Comparison of ENCODE assay signal across 8 cellular contexts in the genomic region with DNA sequence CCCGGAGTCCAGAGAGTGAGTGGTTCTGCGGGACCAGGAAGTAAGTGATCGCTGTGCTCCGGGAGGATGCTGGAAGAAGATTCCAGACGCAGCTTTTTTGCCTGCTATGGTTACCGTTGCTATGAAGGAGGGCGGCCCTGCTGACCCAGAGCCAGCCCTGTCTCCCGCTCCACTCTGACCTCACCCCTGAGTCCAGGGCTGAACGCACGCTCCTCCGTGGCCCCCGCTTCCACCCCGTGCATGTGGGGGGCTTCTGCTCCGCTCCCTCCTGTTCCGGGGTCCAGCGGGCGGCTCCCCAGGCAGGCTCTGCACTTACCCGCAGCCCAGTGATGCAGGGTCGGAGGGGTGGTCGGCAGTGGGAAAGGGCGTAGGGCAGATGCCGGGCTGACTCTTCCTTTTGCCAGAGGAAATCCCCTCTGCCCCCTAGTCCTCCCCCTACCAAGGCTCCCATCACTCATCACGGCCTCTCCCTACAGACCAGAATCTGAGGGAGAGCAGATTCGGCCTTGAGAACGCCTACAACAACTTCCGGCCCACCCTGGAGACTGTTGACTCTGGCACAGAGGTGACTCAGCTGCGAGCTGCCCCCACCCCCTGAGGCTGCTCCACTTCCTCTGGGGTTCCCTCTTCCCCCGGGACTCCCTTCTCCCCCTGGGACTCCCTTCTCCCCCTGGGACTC. TPM values are rescaled to one million over a fixed set of nuclear protein-coding genes. Genes with fewer than 3 reads are reported as not detected.
DNase-seq lines count a peak whose midpoint lies in the region; ATAC-seq and TF ChIP-seq lines count a peak whose summit lies in the region.

No MANE protein-coding gene starts in this region.

- H3K27me3 Mint-ChIP-seq in activated T-helper 2 cell treated with anti-CD3 and anti-CD28 coated beads, Interferon-gamma antibody, Interleukin-2, Interleukin-4, amounts not matched to agents 10 μg/mL and 5 μg/mL and 100 μg/mL, durations not matched to agents 14 hours and 24 hours and 36 hours (ENCODE audit: low read depth): peaks cover 7% of the 10 kb centered on the region

- H3K4me3 Mint-ChIP-seq in activated T-helper 2 cell treated with anti-CD3 and anti-CD28 coated beads, Interferon-gamma antibody, Interleukin-2, Interleukin-4, amounts not matched to agents 10 μg/mL and 5 μg/mL and 100 μg/mL, durations not matched to agents 14 hours and 24 hours and 36 hours (ENCODE audit: low read depth): peak overlapping the region; percentile 86

- H3K4me3 ChIP-seq in Peyer's patch (peak overlapping the region; percentile 39 to 60 (median 54)), ovary (peak overlapping the region; percentile 49), thymus (ENCODE audit: low read length) (peak overlapping the region; percentile 65)

- H3K4me1 Mint-ChIP-seq in activated T-helper 2 cell treated with anti-CD3 and anti-CD28 coated beads, Interferon-gamma antibody, Interleukin-2, Interleukin-4, amounts not matched to agents 10 μg/mL and 5 μg/mL and 100 μg/mL, durations not matched to agents 14 hours and 24 hours and 36 hours (ENCODE audit: low read depth): peaks cover 17% of the 10 kb centered on the region

- H3K27ac ChIP-seq in Peyer's patch (peak overlapping the region; percentile 62 to 92 (median 79)), foreskin keratinocyte (peak overlapping the region; percentile 68), ovary (peak overlapping the region; percentile 14 to 62), thymus (ENCODE audit: low read depth) (no peak overlapping the region)

- H3K4me1 ChIP-seq in Peyer's patch (peaks cover 0 to 35% (median 4%) of the 10 kb centered on the region in 4 donors), foreskin keratinocyte (peaks cover 8% of the 10 kb centered on the region), ovary (ENCODE audit: insufficient read depth) (peaks cover 4% of the 10 kb centered on the region), thymus (ENCODE audit: control insufficient read depth, insufficient read depth, low read length) (no peaks in the 10 kb centered on the region)

- H3K9me3 ChIP-seq in Peyer's patch (no peaks in the 10 kb centered on the region), ovary (no peaks in the 10 kb centered on the region), thymus (ENCODE audit: control insufficient read depth) (no peaks in the 10 kb centered on the region)

- peak overlapping the region; percentile 88 for H3K27ac Mint-ChIP-seq in activated T-helper 2 cell treated with anti-CD3 and anti-CD28 coated beads, Interferon-gamma antibody, Interleukin-2, Interleukin-4, amounts not matched to agents 10 μg/mL and 5 μg/mL and 100 μg/mL, durations not matched to agents 14 hours and 24 hours and 36 hours

- H3K9me3 Mint-ChIP-seq in activated T-helper 2 cell treated with anti-CD3 and anti-CD28 coated beads, Interferon-gamma antibody, Interleukin-2, Interleukin-4, amounts not matched to agents 10 μg/mL and 5 μg/mL and 100 μg/mL, durations not matched to agents 14 hours and 24 hours and 36 hours: no peaks in the 10 kb centered on the region

- DNase-seq in AG08395 (ENCODE audit: low spot score) (peak; percentile 95), Peyer's patch (peak; percentile 63 to 94 (median 87)), foreskin keratinocyte (peak; percentile 51 to 78), ovary (peak; percentile 82 to 91 (median 83))
- peak; percentile 67 for DNase-seq in activated T-helper 2 cell treated with anti-CD3 and anti-CD28 coated beads, Interferon-gamma antibody, Interleukin-2, Interleukin-4, amounts not matched to agents 10 μg/mL and 5 μg/mL and 100 μg/mL, durations not matched to agents 14 hours and 24 hours and 36 hours (ENCODE audit: low spot score)

- TF ChIP-seq CTCF in Peyer's patch (IDR thresholded peaks at IDR 0.05): no peak
- TF ChIP-seq CTCF in foreskin keratinocyte (conservative IDR thresholded peaks at IDR 0.05): no peak
- TF ChIP-seq CTCF in ovary (IDR thresholded peaks at IDR 0.05): no peak

- TF ChIP-seq POLR2A in Peyer's patch (IDR thresholded peaks at IDR 0.05) (peak in 1 of 2 donors; percentile 56), ovary (IDR thresholded peaks at IDR 0.05) (no peak)

- no peaks in the 10 kb centered on the region for H3K36me3 Mint-ChIP-seq in activated T-helper 2 cell treated with anti-CD3 and anti-CD28 coated beads, Interferon-gamma antibody, Interleukin-2, Interleukin-4, amounts not matched to agents 10 μg/mL and 5 μg/mL and 100 μg/mL, durations not matched to agents 14 hours and 24 hours and 36 hours (ENCODE audit: low read depth)

- no peaks in the 10 kb centered on the region for H3K27me3 ChIP-seq in Peyer's patch
- H3K27me3 ChIP-seq in foreskin keratinocyte: no peaks in the 10 kb centered on the region
- no peaks in the 10 kb centered on the region for H3K27me3 ChIP-seq in ovary
- H3K27me3 ChIP-seq in thymus (ENCODE audit: control insufficient read depth, insufficient read depth): no peaks in the 10 kb centered on the region

- 0 to 1% (median 0%) methylated on average over 28 of the region's 28 CpGs for WGBS in ovary, 3 donors
- WGBS in thymus: 2% methylated on average over 28 of the region's 28 CpGs

- ATAC-seq in GM19023 (IDR thresholded peaks at IDR 0.05; ENCODE audit: unreplicated experiment): peak; percentile 80
- peak; percentile 85 for ATAC-seq in HG03354 (IDR thresholded peaks at IDR 0.05; ENCODE audit: poor library complexity, severe bottlenecking, unreplicated experiment)
- ATAC-seq in foreskin keratinocyte: peak; percentile 92

- intact Hi-C loops in activated T-helper 2 cell treated with anti-CD3 and anti-CD28 coated beads, Interferon-gamma antibody, Interleukin-2, Interleukin-4, amounts not matched to agents 10 μg/mL and 5 μg/mL and 100 μg/mL, durations not matched to agents 14 hours and 24 hours and 36 hours (cut with micrococcal nuclease): loop anchor here (1.0 kb wide), 1 partner anchor 128 kb away; a partner anchor contains a TSS
- intact Hi-C loops in ovary (cut with DNase I): no loop called here

- TF ChIP-seq EP300 in ovary (IDR thresholded peaks at IDR 0.05): no peak

- peaks cover 0 to 4% (median 0%) of the 10 kb centered on the region in 3 donors for H3K36me3 ChIP-seq in Peyer's patch
- no peaks in the 10 kb centered on the region for H3K36me3 ChIP-seq in ovary
- no peaks in the 10 kb centered on the region for H3K36me3 ChIP-seq in thymus (ENCODE audit: control insufficient read depth, insufficient read depth)

RNA-seq across cellular contexts. Expression of a gene that starts 2.6 kb away (rescaled TPM):
- total RNA-seq in Peyer's patch (1,000 to 10,000 TPM in 1 of 4 donors, 100 to 1,000 TPM in 2, 10 to 100 TPM in 1; 64.4 to 1,011 (median 801) TPM), foreskin keratinocyte (not detected in 2 replicates), ovary (1 to 10 TPM in 1 of 7 donors, not detected in 6; 3.3 TPM)
- not detected in 2 replicates for total RNA-seq in activated T-helper 2 cell treated with anti-CD3 and anti-CD28 coated beads, Interferon-gamma antibody, Interleukin-2, Interleukin-4, amounts not matched to agents 10 μg/mL and 5 μg/mL and 100 μg/mL, durations not matched to agents 14 hours and 24 hours and 36 hours
- polyA plus RNA-seq in foreskin keratinocyte (not detected in 2 replicates), ovary (not detected), thymus (under 0.01 TPM)

RNA-seq across cellular contexts. Expression of a gene that starts 47.9 kb away (rescaled TPM):
- total RNA-seq in Peyer's patch (10 to 100 TPM in 2 of 4 donors, 1 to 10 TPM in 2; 4.8 to 31.8 (median 9.0) TPM), foreskin keratinocyte (0.21 and 1.0 TPM in 2 replicates), ovary (1 to 10 TPM in 1 of 7 donors, under 1 TPM in 4, not detected in 2; 0.24 to 2.2 (median 0.62) TPM)
- 0.85 and 1.4 TPM in 2 replicates for total RNA-seq in activated T-helper 2 cell treated with anti-CD3 and anti-CD28 coated beads, Interferon-gamma antibody, Interleukin-2, Interleukin-4, amounts not matched to agents 10 μg/mL and 5 μg/mL and 100 μg/mL, durations not matched to agents 14 hours and 24 hours and 36 hours
- polyA plus RNA-seq in foreskin keratinocyte (0.66 and 1.1 TPM in 2 replicates), ovary (1 to 10 TPM in 1 of 2 donors, under 1 TPM in 1; 0.22 to 1.9 TPM), thymus (1.4 TPM)

Comparison
In these comparisons a context has a peak if more than half of its experiments do, and no peak if none do; other contexts are left out.
1. RNA of a gene that starts 2.6 kb away (total RNA-seq): 64.4 to 1,011 TPM in Peyer's patch; not detected in activated T-helper 2 cell treated with anti-CD3 and anti-CD28 coated beads, Interferon-gamma antibody, Interleukin-2, Interleukin-4, amounts not matched to agents 10 μg/mL and 5 μg/mL and 100 μg/mL, durations not matched to agents 14 hours and 24 hours and 36 hours, not detected in foreskin keratinocyte and 3.3 TPM in ovary; every median in the first group is over 10 times any median in the second.
2. Peak in every context shown above with its lines, with median percentiles within 50 percentile points of each other: DNase-seq, ATAC-seq and H3K4me3 ChIP-seq.